2 cellular contexts compared by ENCODE assay signal in genomic region chr1:196773713-196774112, GRCh38.
TF ChIP-seq lines count a peak whose summit lies in the region.

No MANE protein-coding gene starts in this region.

TF ChIP-seq in liver, 16 proteins besides CTCF, POLR2A, EP300 and RAD21:
- no peak for TF ChIP-seq NR2F2 (IDR thresholded peaks at IDR 0.05)

TF ChIP-seq in HepG2, 621 proteins besides CTCF, POLR2A, EP300 and RAD21:
- TF ChIP-seq MTF1 (CRISPR knock-in tag; IDR thresholded peaks at IDR 0.05) (no peak), MTA1 (CRISPR knock-in tag; IDR thresholded peaks at IDR 0.05; ENCODE audit: borderline replicate concordance) (no peak), MTA3 (CRISPR knock-in tag; IDR thresholded peaks at IDR 0.05) (no peak), ZNF280D (CRISPR knock-in tag; IDR thresholded peaks at IDR 0.05) (no peak), ELF4 (CRISPR knock-in tag; IDR thresholded peaks at IDR 0.05; ENCODE audit: borderline replicate concordance) (no peak), POLR2AphosphoS2 (IDR thresholded peaks at IDR 0.05; ENCODE audit: low read depth, low read length) (no peak), MXD3 (CRISPR knock-in tag; IDR thresholded peaks at IDR 0.05) (no peak), ZNF362 (CRISPR knock-in tag; IDR thresholded peaks at IDR 0.05; ENCODE audit: borderline replicate concordance) (no peak), ATF7-NPFF (CRISPR knock-in tag; IDR thresholded peaks at IDR 0.05; ENCODE audit: low read depth) (no peak), PHB2 (IDR thresholded peaks at IDR 0.05; ENCODE audit: partially characterized antibody) (no peak), HNRNPLL (IDR thresholded peaks at IDR 0.05; ENCODE audit: low read depth, low read length, poor library complexity, severe bottlenecking) (no peak)
